2 cellular contexts compared by ENCODE assay signal in the genomic region with DNA sequence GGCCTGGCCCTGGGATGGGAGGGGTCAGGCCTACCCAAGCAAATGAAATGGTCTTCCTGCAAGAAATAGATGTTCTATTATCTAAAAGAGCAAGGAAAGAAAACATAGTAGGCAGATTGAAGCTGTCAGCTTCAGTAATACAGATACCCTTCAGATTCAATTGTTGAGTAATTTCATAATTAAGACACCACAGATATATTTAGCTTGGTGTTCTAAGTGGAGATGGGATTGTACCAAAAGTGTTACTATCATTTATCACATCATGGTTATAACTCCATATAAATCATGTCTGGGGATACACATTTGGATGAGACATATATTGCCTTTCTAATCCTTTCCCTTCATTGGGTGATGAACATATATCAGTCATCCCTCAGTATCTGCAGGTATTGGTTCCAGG.
TF ChIP-seq lines count a peak whose summit lies in the region.

No MANE protein-coding gene starts in this region.

TF ChIP-seq in HCT116, 20 proteins besides CTCF, POLR2A, EP300 and RAD21:
- TF ChIP-seq EZH2 (IDR thresholded peaks at IDR 0.05), result no peak
- TF ChIP-seq FOSL1 (IDR thresholded peaks at IDR 0.05; ENCODE audit: low read depth), result no peak
- no peak for TF ChIP-seq CEBPB (IDR thresholded peaks at IDR 0.05; ENCODE audit: low read depth)
- no peak for TF ChIP-seq ELF1 (IDR thresholded peaks at IDR 0.05; ENCODE audit: borderline replicate concordance, low read depth)
- TF ChIP-seq ZFX (IDR thresholded peaks at IDR 0.05), result no peak
- TF ChIP-seq EGR1 (IDR thresholded peaks at IDR 0.05; ENCODE audit: low read depth), result no peak

TF ChIP-seq in GM12878, 131 proteins besides CTCF, POLR2A, EP300 and RAD21:
- no peak for TF ChIP-seq SUPT20H (IDR thresholded peaks at IDR 0.05; ENCODE audit: borderline replicate concordance, control insufficient read depth, low read depth, low read length)
